25 cellular contexts compared by ENCODE assay signal in genomic region chr1:3571263-3571662, GRCh38.
"Had no signal": no experiment of that assay in that cellular context is flagged by ENCODE, and none has a peak within 500 bp of the region (broad histone marks: within the 10 kb centered on the region; RNA-seq: fewer than 3 reads in every experiment).

No MANE protein-coding gene starts in this region.

- H3K79me2 ChIP-seq: hepatocyte had no signal

- ATAC-seq: foreskin keratinocyte, gastroesophageal sphincter, heart left ventricle, left colon, left ventricle myocardium superior, mucosa of descending colon had no signal

- H3K36me3 ChIP-seq: esophagus muscularis mucosa, gastroesophageal sphincter, heart left ventricle, left lung, lower lobe of right lung had no signal

- FAIRE-seq: colon, endothelial cell of umbilical vein, frontal cortex, kidney had no signal

- DNase-seq: dermis blood vessel endothelial cell; dorsolateral prefrontal cortex; effector CD4-positive, alpha-beta T cell; effector memory CD4-positive, alpha-beta T cell; foreskin keratinocyte; heart left ventricle; hypothalamus; immature natural killer cell; islet precursor cell; kidney; kidney glomerular epithelial cell; left colon; left lung; left ventricle myocardium superior; lower lobe of right lung; mesenchymal stem cell; mucosa of descending colon; naive B cell had no signal

- H3K4me3 ChIP-seq: coronary artery, dorsolateral prefrontal cortex, esophagus muscularis mucosa, gastroesophageal sphincter, heart left ventricle, hepatocyte, left lung, lower lobe of right lung, mucosa of descending colon had no signal

- H3K4me2 ChIP-seq: hepatocyte had no signal

- H3K27ac ChIP-seq: coronary artery, dorsolateral prefrontal cortex, esophagus muscularis mucosa, foreskin keratinocyte, gastroesophageal sphincter, heart left ventricle, hepatocyte, left lung, lower lobe of right lung had no signal

- H3K9me3 ChIP-seq: esophagus muscularis mucosa, gastroesophageal sphincter, heart left ventricle, left lung, lower lobe of right lung, mucosa of descending colon had no signal

- H2AFZ ChIP-seq: hepatocyte had no signal

- H3K4me1 ChIP-seq: foreskin keratinocyte, left lung had no signal

- H3K27me3 ChIP-seq: foreskin keratinocyte, gastroesophageal sphincter, heart left ventricle, hepatocyte, left lung had no signal
